ENCODE assay signal across 25 cellular contexts in genomic region chr5:148230240-148230639, GRCh38. TPM values are rescaled to one million over a fixed set of nuclear protein-coding genes. Genes with fewer than 3 reads are reported as not detected.
"Had no signal": no experiment of that assay in that cellular context is flagged by ENCODE, and none has a peak within 500 bp of the region (broad histone marks: within the 10 kb centered on the region; RNA-seq: fewer than 3 reads in every experiment).

No MANE protein-coding gene starts in this region.

- H3K4me3 Mint-ChIP-seq: activated naive CD8-positive, alpha-beta T cell treated with anti-CD3 and anti-CD28 coated beads, Interleukin-2, amount 10 ng/mL, durations not matched to agents 7 days and 5 days; brain; memory B cell; naive thymus-derived CD8-positive, alpha-beta T cell had no signal

- H3K27ac ChIP-seq: colonic mucosa, esophagus squamous epithelium, tibial artery, uterus had no signal

- H3K9me3 Mint-ChIP-seq: activated naive CD8-positive, alpha-beta T cell treated with anti-CD3 and anti-CD28 coated beads, Interleukin-2, amount 10 ng/mL, durations not matched to agents 7 days and 5 days; brain; memory B cell had no signal

- H3K36me3 Mint-ChIP-seq: activated naive CD8-positive, alpha-beta T cell treated with anti-CD3 and anti-CD28 coated beads, Interleukin-2, amount 10 ng/mL, durations not matched to agents 7 days and 5 days; brain; memory B cell; naive thymus-derived CD8-positive, alpha-beta T cell had no signal

- H3K27me3 Mint-ChIP-seq: activated naive CD8-positive, alpha-beta T cell treated with anti-CD3 and anti-CD28 coated beads, Interleukin-2, amount 10 ng/mL, durations not matched to agents 7 days and 5 days; brain had no signal

- H3K4me1 Mint-ChIP-seq: activated naive CD8-positive, alpha-beta T cell treated with anti-CD3 and anti-CD28 coated beads, Interleukin-2, amount 10 ng/mL, durations not matched to agents 7 days and 5 days; brain; memory B cell; naive thymus-derived CD8-positive, alpha-beta T cell had no signal

- H3K36me3 ChIP-seq: colonic mucosa, esophagus squamous epithelium, tibial artery, uterus had no signal

- H3K4me1 ChIP-seq: colonic mucosa, esophagus squamous epithelium, tibial artery, uterus had no signal

- H3K27me3 ChIP-seq: colonic mucosa, esophagus squamous epithelium, tibial artery, uterus had no signal

- H3K4me3 ChIP-seq: colonic mucosa, esophagus squamous epithelium, tibial artery, uterus had no signal

- H3K9me3 ChIP-seq: colonic mucosa, esophagus squamous epithelium, tibial artery, uterus had no signal

- ATAC-seq: left ventricle myocardium superior; naive thymus-derived CD8-positive, alpha-beta T cell; right cardiac atrium had no signal

- H3K27ac Mint-ChIP-seq: activated naive CD8-positive, alpha-beta T cell treated with anti-CD3 and anti-CD28 coated beads, Interleukin-2, amount 10 ng/mL, durations not matched to agents 7 days and 5 days; brain; memory B cell; naive thymus-derived CD8-positive, alpha-beta T cell had no signal

- DNase-seq: activated CD4-positive, alpha-beta T cell treated with anti-CD3 and anti-CD28 coated beads, Interleukin-2, amount 50 U/mL, for 1 hour; activated naive CD4-positive, alpha-beta T cell; activated naive CD8-positive, alpha-beta T cell treated with anti-CD3 and anti-CD28 coated beads, Interleukin-2, amount 10 ng/mL, durations not matched to agents 7 days and 5 days; activated T-cell treated with anti-CD3 and anti-CD28 coated beads for 4 hours; central memory CD4-positive, alpha-beta T cell; colonic mucosa; esophagus squamous epithelium; hypothalamus; kidney glomerular epithelial cell; left ventricle myocardium superior; naive thymus-derived CD8-positive, alpha-beta T cell; right cardiac atrium; stimulated activated CD4-positive, alpha-beta T cell treated with anti-CD3 and anti-CD28 coated beads, Interleukin-15, amount 100 ng/mL, for 24 hours; stimulated activated CD4-positive, alpha-beta T cell treated with anti-CD3 and anti-CD28 coated beads, Interleukin-4, amount 100 ng/mL, for 1 hour; stimulated activated naive CD4-positive, alpha-beta T cell; tibial artery; uterus had no signal

RNA-seq across cellular contexts. Expression of gene MARCOL, which starts 8.1 kb away (rescaled TPM):
- total RNA-seq: activated CD8-positive, alpha-beta memory T cell treated with anti-CD3 and anti-CD28 coated beads for 36 hours; activated naive CD8-positive, alpha-beta T cell treated with anti-CD3 and anti-CD28 coated beads, Interleukin-2, amount 10 ng/mL, durations not matched to agents 7 days and 5 days; esophagus squamous epithelium; fibroblast of villous mesenchyme; glomerular endothelial cell; left ventricle myocardium superior; mucosa of gallbladder; naive thymus-derived CD8-positive, alpha-beta T cell; posterior vena cava; right cardiac atrium; subcutaneous adipose tissue; uterus had no signal

RNA-seq across cellular contexts. Expression of gene SPINK6, which starts 27.4 kb away (rescaled TPM):
- total RNA-seq: activated CD8-positive, alpha-beta memory T cell treated with anti-CD3 and anti-CD28 coated beads for 36 hours; activated naive CD8-positive, alpha-beta T cell treated with anti-CD3 and anti-CD28 coated beads, Interleukin-2, amount 10 ng/mL, durations not matched to agents 7 days and 5 days; fibroblast of villous mesenchyme; glomerular endothelial cell; left ventricle myocardium superior; mucosa of gallbladder; naive thymus-derived CD8-positive, alpha-beta T cell; posterior vena cava; right cardiac atrium; subcutaneous adipose tissue; uterus had no signal

RNA-seq across cellular contexts. Expression of gene SPINK13, which starts 38.4 kb away (rescaled TPM):
- total RNA-seq: activated CD8-positive, alpha-beta memory T cell treated with anti-CD3 and anti-CD28 coated beads for 36 hours; activated naive CD8-positive, alpha-beta T cell treated with anti-CD3 and anti-CD28 coated beads, Interleukin-2, amount 10 ng/mL, durations not matched to agents 7 days and 5 days; esophagus squamous epithelium; fibroblast of villous mesenchyme; glomerular endothelial cell; left ventricle myocardium superior; mucosa of gallbladder; naive thymus-derived CD8-positive, alpha-beta T cell; posterior vena cava; right cardiac atrium had no signal
